Comparison of ENCODE assay signal across 14 cellular contexts in the genomic region with DNA sequence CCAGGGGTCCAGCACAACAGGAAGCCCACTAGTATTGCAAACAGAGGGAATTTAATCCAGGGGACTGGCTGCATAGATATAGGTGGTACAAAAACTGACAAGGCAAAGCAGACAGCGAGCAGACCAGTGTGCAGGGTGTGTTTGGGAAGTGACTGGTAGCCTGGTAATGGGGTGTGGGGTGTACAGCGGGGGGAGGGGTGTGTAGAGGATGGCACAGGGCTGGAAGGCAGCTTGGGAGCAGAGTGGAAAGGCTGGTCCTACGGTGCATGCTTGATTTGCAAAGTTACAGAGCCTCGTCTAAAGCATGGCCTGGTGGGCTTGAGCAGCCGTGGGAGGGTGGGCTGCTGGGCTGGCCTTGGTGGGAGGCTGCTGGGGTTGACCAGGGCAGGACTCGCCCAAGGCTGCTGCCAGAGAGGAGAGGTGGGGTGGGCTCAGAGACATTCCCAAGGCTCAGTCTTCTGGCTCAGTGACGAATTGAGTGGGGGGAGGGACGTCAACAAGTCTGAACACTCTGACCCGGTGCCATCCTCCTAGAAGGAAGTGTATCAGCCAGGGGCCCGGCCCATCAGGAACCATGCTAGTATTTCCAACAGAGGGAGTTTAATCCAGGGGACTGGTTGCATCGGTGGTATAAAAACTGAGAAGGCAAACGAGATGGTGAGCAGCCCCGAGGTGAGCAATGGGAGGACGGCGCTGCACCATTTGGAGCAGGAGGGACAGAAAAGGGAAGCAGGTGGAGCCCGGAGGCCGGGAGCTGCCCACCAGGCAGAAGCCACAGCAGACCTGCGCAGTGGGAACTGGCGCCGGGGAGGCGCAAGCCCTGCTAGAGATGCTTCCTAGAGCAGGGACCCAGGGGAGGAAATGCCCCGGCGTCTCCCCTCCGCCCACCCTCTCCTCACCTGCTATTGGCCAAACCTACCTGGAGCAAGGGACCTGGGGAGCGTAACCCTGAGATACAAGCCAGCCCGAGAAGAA. TPM values are rescaled to one million over a fixed set of nuclear protein-coding genes. Genes with fewer than 3 reads are reported as not detected.
DNase-seq lines count a peak whose midpoint lies in the region; ATAC-seq, FAIRE-seq and TF ChIP-seq lines count a peak whose summit lies in the region.
"Had no signal": no experiment of that assay in that cellular context is flagged by ENCODE, and none has a peak within 500 bp of the region (broad histone marks: within the 10 kb centered on the region; RNA-seq: fewer than 3 reads in every experiment).

No MANE protein-coding gene starts in this region.

- in situ Hi-C loops in Caki2 (cut with HindIII; ENCODE audit: low pct_unique_long_range_greater_than_20kb, low sequenced_read_pairs) (no loop called here), HepG2 (cut with HindIII; ENCODE audit: extremely low pct_ligation_motif_present, low pct_unique_long_range_greater_than_20kb) (loop anchor here (25.0 kb wide), 1 partner anchor 660 kb away; no protein-coding TSS in a partner anchor)

- TF ChIP-seq RAD21 in A549 (conservative IDR thresholded peaks at IDR 0.05 in 1 of 2, IDR thresholded peaks at IDR 0.05 in 1 of 2) (no peak), HepG2 (CRISPR knock-in tag; IDR thresholded peaks at IDR 0.05) (no peak)

- H3K4me3 ChIP-seq in A549 (peak overlapping the region; percentile 66), HepG2 (replicated peaks in 1 of 3; ENCODE audit: insufficient read depth in 1 of 3, low read depth in 2 of 3, low read length in 3 of 3) (no peak overlapping the region; a peak in 1 of 6 replicates)
- H3K4me3 ChIP-seq: BLaER1 treated with 17β-estradiol and CSF1 and Interleukin-3, amounts not matched to agents 10 nM and 100 nM; SJSA1; uterus had no signal

- WGBS in A549 (ENCODE audit: missing lambda C conversion rate), result 2% methylated on average over 18 of the region's 26 CpGs
- 90% methylated on average over 23 of the region's 26 CpGs for WGBS in HepG2 (ENCODE audit: low lambda C conversion rate)

- peaks cover 43% of the 10 kb centered on the region for H3K4me1 ChIP-seq in A549
- peaks cover 79% of the 10 kb centered on the region for H3K4me1 ChIP-seq in HepG2 (ENCODE audit: insufficient read depth, low read length)
- H3K4me1 ChIP-seq: uterus had no signal

- TF ChIP-seq CTCF in A549 (IDR thresholded peaks at IDR 0.05), result no peak
- no peak for TF ChIP-seq CTCF in HepG2 (CRISPR knock-in tag; IDR thresholded peaks at IDR 0.05)
- no peak for TF ChIP-seq CTCF in CD14-positive monocyte (IDR thresholded peaks at IDR 0.05)

- no TSS peak for BruUV-seq in HepG2 (replicated peaks; lab: Mats Ljungman, UMichigan)

- H3K9ac ChIP-seq in HepG2 (ENCODE audit: insufficient read depth, low read depth, low read length), result no peak overlapping the region
- H3K9ac ChIP-seq: BLaER1 treated with 17β-estradiol and CSF1 and Interleukin-3, amounts not matched to agents 10 nM and 100 nM had no signal

- POLR2A ChIA-PET in A549 (lab: Yijun Ruan, JAX), result interaction anchor here (0.6 to 1.7 kb wide), 7 partner anchors 9 to 541 kb away, joined by 3 to 12 read pairs (median 4); a partner anchor contains a TSS
- POLR2A ChIA-PET in HepG2 (lab: Yijun Ruan, JAX), result interaction anchor here (0.6 to 1.4 kb wide), 3 partner anchors 11 to 186 kb away, joined by 3 read pairs; a partner anchor contains a TSS

- peak overlapping the region in 1 of 2 donors; percentile 22 for H3K4me3 Mint-ChIP-seq in CD14-positive monocyte
- H3K4me3 Mint-ChIP-seq: activated naive CD4-positive, alpha-beta T cell treated with anti-CD3 and anti-CD28 coated beads, Interleukin-2, amount 50 U/mL, for 24 hours had no signal

- no peaks in the 10 kb centered on the region for H4K20me1 ChIP-seq in HepG2 (ENCODE audit: insufficient read depth, low read length)
- H4K20me1 ChIP-seq: BLaER1 treated with 17β-estradiol and CSF1 and Interleukin-3, amounts not matched to agents 10 nM and 100 nM had no signal

- H3K4me2 ChIP-seq in A549 (peak overlapping the region; percentile 90), HepG2 (ENCODE audit: low read depth, low read length) (0 out of 2 replicates have a peak overlapping the region, but pooled peaks have one; percentile 8)

- no peak; the same call in 1 of the 2 replicates for TF ChIP-seq POLR2A in A549 (IDR thresholded peaks at IDR 0.05; ENCODE audit: low read length)
- TF ChIP-seq POLR2A in HepG2 (IDR thresholded peaks at IDR 0.05; ENCODE audit: insufficient read depth in 1 of 2, low read depth in 2 of 2, low read length in 2 of 2), result no peak

- peak; percentile 50 to 71 for DNase-seq in A549 (ENCODE audit: low read depth in 1 of 2, low spot score in 1 of 2)
- DNase-seq in Caki2 (ENCODE audit: low read depth), result peak; percentile 83
- DNase-seq in SW480 (ENCODE audit: low spot score), result peak; percentile 85
- DNase-seq in HepG2 (ENCODE audit: low spot score), result no peak
- no peak for DNase-seq in HUDEP-2 (lab: John Stamatoyannopoulos, UW; ENCODE audit: unreplicated experiment in 76 of 76)
- no peak for DNase-seq in cortex of kidney (lab: John Stamatoyannopoulos, UW)
- DNase-seq in CD14-positive monocyte (ENCODE audit: low spot score), result no peak
- DNase-seq: NCI-H1694, NCI-H748 treated with DMSO at 0.1 percent for 48 hours, uterus had no signal

- intact Hi-C loops in HepG2 (cut with micrococcal nuclease; ENCODE audit: unreplicated experiment), result no loop called here
- intact Hi-C loops in CD14-positive monocyte (cut with micrococcal nuclease), result no loop called here

- no peaks in the 10 kb centered on the region for H3K36me3 ChIP-seq in HepG2 (replicated peaks in 1 of 2; ENCODE audit: control insufficient read depth in 1 of 2, insufficient read depth in 2 of 2, low read length in 2 of 2)
- H3K36me3 ChIP-seq: BLaER1 treated with 17β-estradiol and CSF1 and Interleukin-3, amounts not matched to agents 10 nM and 100 nM; SJSA1; uterus had no signal

- no peaks in the 10 kb centered on the region for H3K9me3 ChIP-seq in A549
- H3K9me3 ChIP-seq in HepG2 (ENCODE audit: low read length), result peaks cover 10% of the 10 kb centered on the region; the same call in 1 of the 2 replicates
- H3K9me3 ChIP-seq: SJSA1, uterus had no signal

- peaks cover 7 to 15% (median 13%) of the 10 kb centered on the region in 7 donors for H3K9me3 Mint-ChIP-seq in CD14-positive monocyte

- ATAC-seq in A549, result peak; percentile 65 to 72
- ATAC-seq in HepG2, result no peak
- ATAC-seq in HG02981 (IDR thresholded peaks at IDR 0.05; ENCODE audit: unreplicated experiment), result no peak

- CTCF ChIA-PET in A549 (lab: Yijun Ruan, JAX) (interaction anchor here (1.0 to 1.6 kb wide), 6 partner anchors 19 to 541 kb away, joined by 3 to 6 read pairs (median 3); a partner anchor contains a TSS), HepG2 (lab: Yijun Ruan, JAX; ENCODE audit: low intra/inter-chr PET ratio, low total read pairs) (no interaction called here)

- peaks cover 8% of the 10 kb centered on the region for H3K4me1 Mint-ChIP-seq in CD14-positive monocyte

- no peaks in the 10 kb centered on the region for H3K79me2 ChIP-seq in HepG2 (ENCODE audit: insufficient read depth, low read length)

- TF ChIP-seq EP300 in A549 (IDR thresholded peaks at IDR 0.05) (no peak), HepG2 (IDR thresholded peaks at IDR 0.05; ENCODE audit: low read depth in 2 of 2, low read length in 2 of 2) (no peak), HepG2 (CRISPR knock-in tag; IDR thresholded peaks at IDR 0.05; ENCODE audit: borderline replicate concordance) (no peak)

- no peaks in the 10 kb centered on the region for H3K27me3 ChIP-seq in HepG2 (ENCODE audit: control insufficient read depth in 1 of 2, insufficient read depth in 2 of 2, low read length in 2 of 2)
- H3K27me3 ChIP-seq: SJSA1, uterus had no signal

- no peak for FAIRE-seq in A549 (lab: Jason Lieb, UNC)
- no peak for FAIRE-seq in HepG2 (lab: Jason Lieb, UNC)

- H3K36me3 Mint-ChIP-seq in CD14-positive monocyte, result no peaks in the 10 kb centered on the region

- no peak overlapping the region for H3K27ac Mint-ChIP-seq in CD14-positive monocyte

- peak overlapping the region; percentile 95 to 96 for H3K27ac ChIP-seq in A549
- peak overlapping the region; percentile 65 for H3K27ac ChIP-seq in HepG2 (ENCODE audit: extremely low read length, insufficient read depth, low read length)
- H3K27ac ChIP-seq: BLaER1 treated with 17β-estradiol and CSF1 and Interleukin-3, amounts not matched to agents 10 nM and 100 nM; SJSA1; uterus had no signal

- H3K27me3 Mint-ChIP-seq in CD14-positive monocyte (ENCODE audit: low read depth in 3 of 3), result peaks cover 20 to 42% (median 21%) of the 10 kb centered on the region in 3 donors
- H3K27me3 Mint-ChIP-seq: activated naive CD4-positive, alpha-beta T cell treated with anti-CD3 and anti-CD28 coated beads, Interleukin-2, amount 50 U/mL, for 24 hours had no signal

- no peak overlapping the region for H2AFZ ChIP-seq in HepG2 (ENCODE audit: low read length)

RNA-seq across cellular contexts. Expression of a gene that starts 29.2 kb away (rescaled TPM):
- not detected in 2 replicates for polyA plus RNA-seq in A549 (2011; rRNA removed)
- polyA plus RNA-seq in A549 (2012; cell fraction: cytosol; rRNA removed), result 0.03 TPM in 1 of 2 replicates, not detected in the other
- polyA plus RNA-seq in A549 (2012; cell fraction: nucleus; rRNA removed), result not detected in 2 replicates
- not detected in 3 replicates for polyA plus RNA-seq in A549 (2017; fragmentation: RNase III; extraction: RNeasy Plus Mini Kit Qiagen cat#74134 plus additional on column Dnase treatment)
- polyA minus RNA-seq in A549 (2011; rRNA and poly(A)+ RNA removed), result not detected in 2 replicates
- not detected in 2 replicates for total RNA-seq in Caki2 (2014; rRNA removed; shearing (Covaris generic); ENCODE audit: low replicate concordance)
- total RNA-seq in HepG2 (2016; rRNA removed; fragmentation: Illumina TruSeq; extraction: Trizol), result 16.3 and 27.7 TPM in 2 replicates
- 4.8 and 4.9 TPM in 2 replicates for total RNA-seq in HepG2 (2016; cell fraction: cytosol; rRNA removed; fragmentation: Illumina TruSeq; extraction: Trizol; ENCODE audit: low read depth)
- total RNA-seq in HepG2 (2016; cell fraction: insoluble cytoplasmic fraction; rRNA removed; fragmentation: Illumina TruSeq; extraction: Trizol), result 11.8 and 26.8 TPM in 2 replicates
- total RNA-seq in HepG2 (2016; cell fraction: membrane; rRNA removed; fragmentation: Illumina TruSeq; extraction: Trizol), result 14.4 and 15.6 TPM in 2 replicates
- total RNA-seq in HepG2 (2016; cell fraction: nucleus; rRNA removed; fragmentation: Illumina TruSeq; extraction: Trizol), result 34.1 and 42.6 TPM in 2 replicates
- 26.7 and 29.3 TPM in 2 replicates for polyA plus RNA-seq in HepG2 (2011; rRNA removed)
- 12.6 and 16.6 TPM in 2 replicates for polyA plus RNA-seq in HepG2 (2011; cell fraction: cytosol; rRNA removed)
- polyA plus RNA-seq in HepG2 (2011; cell fraction: nucleus; rRNA removed), result 18.2 and 18.5 TPM in 2 replicates
- polyA plus RNA-seq in HepG2 (2012), result 19.0 and 20.2 TPM in 2 replicates
- 8.8 and 9.3 TPM in 2 replicates for polyA plus RNA-seq in HepG2 (2016; cell fraction: cytosol; fragmentation: Illumina TruSeq; extraction: Trizol; ENCODE audit: low read depth)
- 27.5 and 38.0 TPM in 2 replicates for polyA plus RNA-seq in HepG2 (2016; cell fraction: insoluble cytoplasmic fraction; fragmentation: Illumina TruSeq; extraction: Trizol; ENCODE audit: low read depth)
- polyA plus RNA-seq in HepG2 (2016; cell fraction: membrane; fragmentation: Illumina TruSeq; extraction: Trizol; ENCODE audit: low read depth), result 18.2 and 23.6 TPM in 2 replicates
- polyA plus RNA-seq in HepG2 (2016; cell fraction: nucleus; fragmentation: Illumina TruSeq; extraction: Trizol; ENCODE audit: insufficient read depth, low read depth), result 100 and 101 TPM in 2 replicates
- 66.5 TPM in 1 of 2 replicates, not detected in the other for polyA minus RNA-seq in HepG2 (2011; rRNA and poly(A)+ RNA removed; ENCODE audit: low replicate concordance)
- 19.2 and 22.2 TPM in 2 replicates for polyA minus RNA-seq in HepG2 (2011; cell fraction: cytosol; rRNA and poly(A)+ RNA removed)
- polyA minus RNA-seq in HepG2 (2011; cell fraction: nucleus; rRNA and poly(A)+ RNA removed), result 6.3 and 7.8 TPM in 2 replicates
- not detected for polyA plus RNA-seq in CD14-positive monocyte
- total RNA-seq: SJSA1 had no signal

RNA-seq across cellular contexts. Expression of a gene that starts 47.6 kb away (rescaled TPM):
- 0.05 TPM in 2 replicates for polyA plus RNA-seq in A549 (2011; rRNA removed)
- 0.03 and 0.06 TPM in 2 replicates for polyA plus RNA-seq in A549 (2012; cell fraction: cytosol; rRNA removed)
- 0.05 and 0.10 TPM in 2 replicates for polyA plus RNA-seq in A549 (2012; cell fraction: nucleus; rRNA removed)
- 0.08 to 0.14 TPM (median 0.13 TPM) in 3 replicates for polyA plus RNA-seq in A549 (2017; fragmentation: RNase III; extraction: RNeasy Plus Mini Kit Qiagen cat#74134 plus additional on column Dnase treatment)
- not detected in 2 replicates for polyA minus RNA-seq in A549 (2011; rRNA and poly(A)+ RNA removed)
- not detected in 2 replicates for total RNA-seq in Caki2 (2014; rRNA removed; shearing (Covaris generic); ENCODE audit: low replicate concordance)
- total RNA-seq in HepG2 (2016; rRNA removed; fragmentation: Illumina TruSeq; extraction: Trizol), result not detected in 2 replicates
- total RNA-seq in HepG2 (2016; cell fraction: cytosol; rRNA removed; fragmentation: Illumina TruSeq; extraction: Trizol; ENCODE audit: low read depth), result not detected in 2 replicates
- not detected in 2 replicates for total RNA-seq in HepG2 (2016; cell fraction: insoluble cytoplasmic fraction; rRNA removed; fragmentation: Illumina TruSeq; extraction: Trizol)
- not detected in 2 replicates for total RNA-seq in HepG2 (2016; cell fraction: membrane; rRNA removed; fragmentation: Illumina TruSeq; extraction: Trizol)
- not detected in 2 replicates for total RNA-seq in HepG2 (2016; cell fraction: nucleus; rRNA removed; fragmentation: Illumina TruSeq; extraction: Trizol)
- not detected in 2 replicates for polyA plus RNA-seq in HepG2 (2011; rRNA removed)
- polyA plus RNA-seq in HepG2 (2011; cell fraction: cytosol; rRNA removed), result not detected in 2 replicates
- polyA plus RNA-seq in HepG2 (2011; cell fraction: nucleus; rRNA removed), result not detected in 2 replicates
- polyA plus RNA-seq in HepG2 (2012), result not detected in 2 replicates
- polyA plus RNA-seq in HepG2 (2016; cell fraction: cytosol; fragmentation: Illumina TruSeq; extraction: Trizol; ENCODE audit: low read depth), result not detected in 2 replicates
- not detected in 2 replicates for polyA plus RNA-seq in HepG2 (2016; cell fraction: insoluble cytoplasmic fraction; fragmentation: Illumina TruSeq; extraction: Trizol; ENCODE audit: low read depth)
- polyA plus RNA-seq in HepG2 (2016; cell fraction: membrane; fragmentation: Illumina TruSeq; extraction: Trizol; ENCODE audit: low read depth), result not detected in 2 replicates
- not detected in 2 replicates for polyA plus RNA-seq in HepG2 (2016; cell fraction: nucleus; fragmentation: Illumina TruSeq; extraction: Trizol; ENCODE audit: insufficient read depth, low read depth)
- 0.05 TPM in 1 of 2 replicates, not detected in the other for polyA minus RNA-seq in HepG2 (2011; rRNA and poly(A)+ RNA removed; ENCODE audit: low replicate concordance)
- polyA minus RNA-seq in HepG2 (2011; cell fraction: cytosol; rRNA and poly(A)+ RNA removed), result not detected in 2 replicates
- polyA minus RNA-seq in HepG2 (2011; cell fraction: nucleus; rRNA and poly(A)+ RNA removed), result not detected in 2 replicates
- not detected for polyA plus RNA-seq in CD14-positive monocyte

Comparison
In these comparisons a context has a peak if more than half of its experiments do, and no peak if none do; other contexts are left out.
1. ATAC-seq: peak in A549 (2 of 2); none in HepG2 (single experiment) and HG02981 (single experiment).
2. DNase-seq: peak in A549 (2 of 2), Caki2 (single experiment) and SW480 (single experiment); none in HepG2 (single experiment), HUDEP-2 (0 of 76), cortex of kidney (single experiment) and CD14-positive monocyte (single experiment).
3. RNA of a gene that starts 29.2 kb away (polyA plus RNA-seq): 8.8 to 101 TPM in HepG2; 0.03 TPM in A549 and not detected in CD14-positive monocyte; every median in the first group is over 4 times any median in the second.